8 cellular contexts compared by ENCODE assay signal in the genomic region with DNA sequence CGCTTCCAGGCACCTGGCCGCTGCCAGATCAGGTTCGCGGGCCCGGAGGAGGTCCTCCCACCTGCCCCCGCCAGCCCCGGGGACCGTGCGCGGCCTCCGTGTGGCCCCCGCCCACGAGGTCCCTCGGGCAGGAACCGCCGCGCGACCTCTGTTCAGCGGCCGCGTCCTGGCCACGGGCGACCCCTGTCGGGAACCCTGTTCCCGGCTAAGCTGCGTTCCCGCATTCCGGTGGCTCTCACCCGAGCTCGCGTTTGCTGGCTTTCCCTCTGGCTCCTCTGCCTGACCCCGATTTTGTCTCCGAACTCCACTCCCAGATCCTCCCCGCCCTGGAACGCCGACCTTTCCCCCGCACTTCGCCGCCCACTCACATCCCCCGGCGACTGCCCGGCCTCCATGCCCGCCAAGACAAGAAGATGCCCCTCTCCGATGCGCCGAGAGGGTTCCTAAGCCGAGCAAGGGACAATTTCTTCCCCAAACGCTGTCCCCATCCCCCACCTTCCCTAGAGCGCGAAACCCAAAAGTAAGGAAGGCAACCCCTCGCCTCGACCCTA. TPM values are rescaled to one million over a fixed set of nuclear protein-coding genes. Genes with fewer than 3 reads are reported as not detected.
DNase-seq lines count a peak whose midpoint lies in the region; ATAC-seq and TF ChIP-seq lines count a peak whose summit lies in the region.

No MANE protein-coding gene starts in this region.

- POLR2A ChIA-PET in AG04450 (lab: Yijun Ruan, JAX) = no interaction called here

- H3K4me3 ChIP-seq in AG04450 (ENCODE audit: low read depth, low read length) = peak overlapping the region; percentile 67
- no peak overlapping the region for H3K4me3 ChIP-seq in MG63

- peak; percentile 42 for TF ChIP-seq CTCF in AG04450 (IDR thresholded peaks at IDR 0.05; ENCODE audit: low read depth, low read length)

- H3K27me3 ChIP-seq in AG04450 (ENCODE audit: control insufficient read depth, insufficient read depth, low read length) = peaks cover 46% of the 10 kb centered on the region
- H3K27me3 ChIP-seq in MG63 = peaks cover 46% of the 10 kb centered on the region

- H3K36me3 ChIP-seq in MG63 = no peaks in the 10 kb centered on the region

- intact Hi-C loops in Right ventricle myocardium inferior (cut with DNase I) = loop anchor here (2.0 to 5.0 kb wide), 2 partner anchors 68 to 201 kb away; no protein-coding TSS in a partner anchor

- H3K27ac ChIP-seq in AG04450 (ENCODE audit: low read depth, low read length) = no peak overlapping the region

- ATAC-seq in GM19467 (IDR thresholded peaks at IDR 0.05; ENCODE audit: unreplicated experiment) = peak; percentile 28
- peak; percentile 71 for ATAC-seq in Right ventricle myocardium inferior

- DNase-seq in AG04450 (ENCODE audit: low read depth, low spot score) = no peak
- peak; percentile 20 to 70 for DNase-seq in NCI-H526 (lab: John Stamatoyannopoulos, UW)
- DNase-seq in activated gamma-delta T cell treated with Interleukin-2 at 50 U/mL for 16 hours = peak; percentile 41
- DNase-seq in Right ventricle myocardium inferior (ENCODE audit: missing footprints) = peak; percentile 82
- peak; percentile 28 for DNase-seq in occipital lobe (lab: John Stamatoyannopoulos, UW)
- DNase-seq in MG63 = no peak
- DNase-seq in NCI-H1694 (lab: John Stamatoyannopoulos, UW) = no peak

- peaks cover 14% of the 10 kb centered on the region; the same call in 1 of the 2 replicates for H3K9me3 ChIP-seq in AG04450 (ENCODE audit: control insufficient read depth, insufficient read depth, low read length)
- H3K9me3 ChIP-seq in MG63 = no peaks in the 10 kb centered on the region

- CTCF ChIA-PET in AG04450 (lab: Charles Lee) = interaction anchor here (0.7 to 1.0 kb wide), 4 partner anchors 171 to 652 kb away, joined by 3 read pairs; no protein-coding TSS in a partner anchor

RNA-seq across cellular contexts. Expression of a gene that starts 2.3 kb away (rescaled TPM):
- polyA plus RNA-seq in AG04450 (2011; rRNA removed) = 1.3 and 1.4 TPM in 2 replicates
- 2.4 and 2.7 TPM in 2 replicates for polyA minus RNA-seq in AG04450 (2011; rRNA and poly(A)+ RNA removed)
- total RNA-seq in Right ventricle myocardium inferior = 9.6 TPM
- 17.8 TPM for total RNA-seq in occipital lobe
- total RNA-seq in MG63 (2014; rRNA removed; shearing (Covaris generic); ENCODE audit: low replicate concordance) = 0.03 TPM in 1 of 2 replicates, not detected in the other

Comparison
In these comparisons a context has a peak if more than half of its experiments do, and no peak if none do; other contexts are left out.
1. DNase-seq: peak in NCI-H526 (2 of 2), activated gamma-delta T cell treated with Interleukin-2 at 50 U/mL for 16 hours (single experiment), Right ventricle myocardium inferior (single experiment) and occipital lobe (single experiment); none in AG04450 (single experiment), MG63 (single experiment) and NCI-H1694 (single experiment).
2. RNA of a gene that starts 2.3 kb away (total RNA-seq): 17.8 TPM in occipital lobe (single experiment) and 9.6 TPM in Right ventricle myocardium inferior (single experiment); 0.03 TPM in MG63; every median in the first group is over 10 times any median in the second.